7 cellular contexts compared by ENCODE assay signal in genomic region chr15:92881570-92881837, GRCh38. TPM values are rescaled to one million over a fixed set of nuclear protein-coding genes. Genes with fewer than 3 reads are reported as not detected.
DNase-seq lines count a peak whose midpoint lies in the region; ATAC-seq, FAIRE-seq and TF ChIP-seq lines count a peak whose summit lies in the region.

No MANE protein-coding gene starts in this region.

- CTCF ChIA-PET in activated CD8-positive, alpha-beta T cell treated with anti-CD3 and anti-CD28 coated beads, Interleukin-2, amount 10 ng/mL, durations not matched to agents 7 days and 5 days (lab: Charles Lee) = interaction anchor here (0.7 to 8.9 kb wide), 11 partner anchors 13 to 84 kb away, joined by 3 to 81 read pairs (median 16); partner anchors contain the start of gene CHD2

- H3K4me1 Mint-ChIP-seq in activated CD8-positive, alpha-beta T cell treated with anti-CD3 and anti-CD28 coated beads, Interleukin-2, amount 10 ng/mL, durations not matched to agents 7 days and 5 days (ENCODE audit: low read depth) = peaks cover 59% of the 10 kb centered on the region
- peaks cover 22% of the 10 kb centered on the region for H3K4me1 Mint-ChIP-seq in stimulated activated memory B cell treated with anti-CD40 and anti-IgM and Interleukin-4, amounts not matched to agents 10 μg/mL and 1 μg/mL and 100 μg/mL, for 72 hours

- no peak for TF ChIP-seq CTCF in D721Med (IDR thresholded peaks at IDR 0.05; ENCODE audit: insufficient read depth, missing control alignments)

- H3K4me1 ChIP-seq in HUES6 (ENCODE audit: control insufficient read depth, insufficient read depth, low read length) (peaks cover 44% of the 10 kb centered on the region), iPS-18a (ENCODE audit: control insufficient read depth, low read depth, low read length) (peaks cover 36% of the 10 kb centered on the region)

- peak overlapping the region; percentile 85 for H3K27ac ChIP-seq in HUES6 (ENCODE audit: low read depth, low read length)
- H3K27ac ChIP-seq in iPS-18a (ENCODE audit: low read length) = peak overlapping the region; percentile 94

- H3K4me3 Mint-ChIP-seq in activated CD8-positive, alpha-beta T cell treated with anti-CD3 and anti-CD28 coated beads, Interleukin-2, amount 10 ng/mL, durations not matched to agents 7 days and 5 days = peak overlapping the region; percentile 92
- peak overlapping the region; percentile 86 for H3K4me3 Mint-ChIP-seq in stimulated activated memory B cell treated with anti-CD40 and anti-IgM and Interleukin-4, amounts not matched to agents 10 μg/mL and 1 μg/mL and 100 μg/mL, for 72 hours

- ATAC-seq in activated CD8-positive, alpha-beta T cell treated with anti-CD3 and anti-CD28 coated beads, Interleukin-2, amount 10 ng/mL, durations not matched to agents 7 days and 5 days = no peak
- no peak for ATAC-seq in stimulated activated memory B cell treated with anti-CD40 and anti-IgM and Interleukin-4, amounts not matched to agents 10 μg/mL and 1 μg/mL and 100 μg/mL, for 72 hours
- no peak for ATAC-seq in GM19452 (IDR thresholded peaks at IDR 0.05; ENCODE audit: unreplicated experiment)

- no peaks in the 10 kb centered on the region for H3K27me3 Mint-ChIP-seq in activated CD8-positive, alpha-beta T cell treated with anti-CD3 and anti-CD28 coated beads, Interleukin-2, amount 10 ng/mL, durations not matched to agents 7 days and 5 days (ENCODE audit: low read depth)
- H3K27me3 Mint-ChIP-seq in stimulated activated memory B cell treated with anti-CD40 and anti-IgM and Interleukin-4, amounts not matched to agents 10 μg/mL and 1 μg/mL and 100 μg/mL, for 72 hours = no peaks in the 10 kb centered on the region

- H3K9ac ChIP-seq in HUES6 (ENCODE audit: low read length) (peak overlapping the region; percentile 75), iPS-18a (ENCODE audit: low read length) (peak overlapping the region; percentile 76)

- H3K9me3 ChIP-seq in HUES6 (ENCODE audit: control insufficient read depth, insufficient read depth, low read depth, low read length) (no peaks in the 10 kb centered on the region), iPS-18a (ENCODE audit: control insufficient read depth, low read depth, low read length) (no peaks in the 10 kb centered on the region)

- peaks cover 38% of the 10 kb centered on the region for H3K36me3 Mint-ChIP-seq in activated CD8-positive, alpha-beta T cell treated with anti-CD3 and anti-CD28 coated beads, Interleukin-2, amount 10 ng/mL, durations not matched to agents 7 days and 5 days (ENCODE audit: low read depth)
- H3K36me3 Mint-ChIP-seq in stimulated activated memory B cell treated with anti-CD40 and anti-IgM and Interleukin-4, amounts not matched to agents 10 μg/mL and 1 μg/mL and 100 μg/mL, for 72 hours = peaks cover 27% of the 10 kb centered on the region

- peak overlapping the region; percentile 98 for H3K27ac Mint-ChIP-seq in activated CD8-positive, alpha-beta T cell treated with anti-CD3 and anti-CD28 coated beads, Interleukin-2, amount 10 ng/mL, durations not matched to agents 7 days and 5 days
- peak overlapping the region; percentile 98 for H3K27ac Mint-ChIP-seq in stimulated activated memory B cell treated with anti-CD40 and anti-IgM and Interleukin-4, amounts not matched to agents 10 μg/mL and 1 μg/mL and 100 μg/mL, for 72 hours

- no peak for DNase-seq in activated CD8-positive, alpha-beta T cell treated with anti-CD3 and anti-CD28 coated beads, Interleukin-2, amount 10 ng/mL, durations not matched to agents 7 days and 5 days
- DNase-seq in NCI-H526 (lab: John Stamatoyannopoulos, UW) = no peak
- no peak for DNase-seq in D721Med (ENCODE audit: insufficient read length, low spot score)

- POLR2A ChIA-PET in activated CD8-positive, alpha-beta T cell treated with anti-CD3 and anti-CD28 coated beads, Interleukin-2, amount 10 ng/mL, durations not matched to agents 7 days and 5 days (lab: Charles Lee) = interaction anchor here (0.6 to 8.9 kb wide), 16 partner anchors 13 to 86 kb away, joined by 3 to 594 read pairs (median 20); partner anchors contain the start of gene CHD2

- H3K36me3 ChIP-seq in HUES6 (ENCODE audit: control insufficient read depth, insufficient read depth, low read length) (peaks cover 21% of the 10 kb centered on the region), iPS-18a (ENCODE audit: control insufficient read depth, low read depth, low read length) (peaks cover 12% of the 10 kb centered on the region)

- H3K27me3 ChIP-seq in HUES6 (ENCODE audit: control insufficient read depth, insufficient read depth, low read length) (no peaks in the 10 kb centered on the region), iPS-18a (ENCODE audit: control insufficient read depth, insufficient read depth, low read length) (no peaks in the 10 kb centered on the region)

- no peaks in the 10 kb centered on the region for H3K9me3 Mint-ChIP-seq in activated CD8-positive, alpha-beta T cell treated with anti-CD3 and anti-CD28 coated beads, Interleukin-2, amount 10 ng/mL, durations not matched to agents 7 days and 5 days (ENCODE audit: insufficient read depth)
- no peaks in the 10 kb centered on the region for H3K9me3 Mint-ChIP-seq in stimulated activated memory B cell treated with anti-CD40 and anti-IgM and Interleukin-4, amounts not matched to agents 10 μg/mL and 1 μg/mL and 100 μg/mL, for 72 hours

- no peak for FAIRE-seq in D721Med (lab: Jason Lieb, UNC)

- peak overlapping the region; percentile 51 for H3K4me3 ChIP-seq in HUES6 (ENCODE audit: low read depth, low read length)
- peak overlapping the region; percentile 50 for H3K4me3 ChIP-seq in iPS-18a (ENCODE audit: low read length)

RNA-seq across cellular contexts. Expression of gene CHD2, which starts 18.6 kb away (rescaled TPM):
- 100 to 1,000 TPM; 137 to 144 TPM for total RNA-seq in activated CD8-positive, alpha-beta T cell treated with anti-CD3 and anti-CD28 coated beads, Interleukin-2, amount 10 ng/mL, durations not matched to agents 7 days and 5 days
